9 cellular contexts compared by ENCODE assay signal in genomic region chrX:102950908-102951866, GRCh38. TPM values are rescaled to one million over a fixed set of nuclear protein-coding genes. Genes with fewer than 3 reads are reported as not detected.
DNase-seq lines count a peak whose midpoint lies in the region; ATAC-seq, FAIRE-seq and TF ChIP-seq lines count a peak whose summit lies in the region.
"Had no signal": no experiment of that assay in that cellular context is flagged by ENCODE, and none has a peak within 500 bp of the region (broad histone marks: within the 10 kb centered on the region; RNA-seq: fewer than 3 reads in every experiment).

No MANE protein-coding gene starts in this region.

- H3K27ac ChIP-seq in astrocyte (ENCODE audit: low read depth, low read length) (no peak overlapping the region), iPS DF 6.9 (ENCODE audit: low read length) (no peak overlapping the region)

- H4K20me1 ChIP-seq in astrocyte (ENCODE audit: insufficient read depth, low read length) = no peaks in the 10 kb centered on the region

- FAIRE-seq in G401.6 (lab: Jason Lieb, UNC) = peak; percentile 84
- FAIRE-seq in astrocyte (lab: Jason Lieb, UNC) = peak; percentile 75

- no peaks in the 10 kb centered on the region for H3K79me2 ChIP-seq in astrocyte (ENCODE audit: insufficient read depth, low read length)

- H3K36me3 ChIP-seq in astrocyte (ENCODE audit: insufficient read depth, low read length) = no peaks in the 10 kb centered on the region
- no peaks in the 10 kb centered on the region for H3K36me3 ChIP-seq in iPS DF 6.9 (ENCODE audit: control insufficient read depth, insufficient read depth, low read length)

- H2AFZ ChIP-seq in astrocyte (ENCODE audit: low read depth, low read length) = peak overlapping the region; percentile 50

- H3K4me1 ChIP-seq in astrocyte (ENCODE audit: insufficient read depth, low read length) = no peaks in the 10 kb centered on the region
- H3K4me1 ChIP-seq in iPS DF 6.9 (ENCODE audit: control insufficient read depth, insufficient read depth, low read length) = no peaks in the 10 kb centered on the region

- H3K4me3 Mint-ChIP-seq in HFFc6 (peak overlapping the region; percentile 85), astrocyte (ENCODE audit: unreplicated experiment) (peak overlapping the region; percentile 81)

- TF ChIP-seq CTCF in HFFc6 (IDR thresholded peaks at IDR 0.05) (peak; percentile 74), astrocyte (IDR thresholded peaks at IDR 0.05; ENCODE audit: insufficient read depth, low read depth, low read length) (peak; percentile 49)

- no peaks in the 10 kb centered on the region for H3K36me3 Mint-ChIP-seq in HFFc6 (ENCODE audit: low read depth)
- no peaks in the 10 kb centered on the region for H3K36me3 Mint-ChIP-seq in astrocyte (ENCODE audit: low read depth, unreplicated experiment)

- peak overlapping the region; percentile 45 for H3K9ac ChIP-seq in astrocyte (ENCODE audit: low read length)

- no peak for ATAC-seq in GM21447 (IDR thresholded peaks at IDR 0.05; ENCODE audit: unreplicated experiment)

- H3K27me3 Mint-ChIP-seq in HFFc6 (ENCODE audit: insufficient read depth) (no peaks in the 10 kb centered on the region), astrocyte (ENCODE audit: low read depth, unreplicated experiment) (no peaks in the 10 kb centered on the region)

- H3K4me2 ChIP-seq in astrocyte (ENCODE audit: low read length) = peak overlapping the region; percentile 81

- DNase-seq in HFFc6 (peak; percentile 48), NCI-H1436 treated with DMSO at 0.1 percent for 48 hours (lab: John Stamatoyannopoulos, UW) (peak; percentile 64), T-helper 2 cell (peak in 4 of 5 experiments; percentile 5 to 35 (median 24)), astrocyte (ENCODE audit: low read depth) (peak; percentile 9), iPS DF 6.9 (ENCODE audit: low read depth, low spot score) (no peak)
- peak; percentile 2 to 41 for DNase-seq in stimulated activated CD4-positive, alpha-beta T cell treated with anti-CD3 and anti-CD28 coated beads, Interleukin-12 subunit alpha, Interleukin-12 subunit beta, amount 100 ng/mL, for 24 hours (ENCODE audit: low read depth in 2 of 2)

- peak overlapping the region; percentile 67 for H3K27ac Mint-ChIP-seq in HFFc6
- H3K27ac Mint-ChIP-seq in astrocyte (ENCODE audit: unreplicated experiment) = no peak overlapping the region

- H3K9me3 ChIP-seq in astrocyte (ENCODE audit: insufficient read depth, low read depth, low read length) (no peaks in the 10 kb centered on the region), iPS DF 6.9 (ENCODE audit: control insufficient read depth, insufficient read depth, low read length) (no peaks in the 10 kb centered on the region)

- H3K4me3 ChIP-seq in astrocyte (ENCODE audit: insufficient read depth, low read depth, low read length) (peak overlapping the region; percentile 48), iPS DF 6.9 (ENCODE audit: low read length) (peak overlapping the region; percentile 22; the same call in 1 of the 2 replicates)

- H3K27me3 ChIP-seq in astrocyte (ENCODE audit: insufficient read depth, low read length) (no peaks in the 10 kb centered on the region), iPS DF 6.9 (ENCODE audit: control insufficient read depth, insufficient read depth, low read length) (no peaks in the 10 kb centered on the region)

- H3K4me1 Mint-ChIP-seq in HFFc6 (ENCODE audit: low read depth) = peaks cover 15% of the 10 kb centered on the region
- no peaks in the 10 kb centered on the region for H3K4me1 Mint-ChIP-seq in astrocyte (ENCODE audit: low read depth, unreplicated experiment)

- H3K9me3 Mint-ChIP-seq in HFFc6 (no peaks in the 10 kb centered on the region), astrocyte (ENCODE audit: unreplicated experiment) (no peaks in the 10 kb centered on the region)

- no CpG with 5 or more reads among the region's 14 CpGs for WGBS in iPS DF 6.9 (ENCODE audit: insufficient coverage, insufficient read length)

RNA-seq across cellular contexts. Expression of gene RAB40AL, which starts 14.1 kb away (rescaled TPM):
- total RNA-seq in HFFc6 (2021; fragmentation: NEBNext Ultra II Directional; extraction: Animal tissue kit (Norgen Biotek cat#: 25700)) = not detected
- total RNA-seq in astrocyte = 0.25 TPM in 1 of 2 replicates, not detected in the other
- total RNA-seq: skeletal muscle tissue had no signal
